In genomic region chr9:90826326-90827020, GRCh38 we compare ENCODE assay signal across 19 cellular contexts. TPM values are rescaled to one million over a fixed set of nuclear protein-coding genes. Genes with fewer than 3 reads are reported as not detected.
"Had no signal": no experiment of that assay in that cellular context is flagged by ENCODE, and none has a peak within 500 bp of the region (broad histone marks: within the 10 kb centered on the region; RNA-seq: fewer than 3 reads in every experiment).

No MANE protein-coding gene starts in this region.

- H3K9me3 Mint-ChIP-seq: activated CD4-positive, alpha-beta memory T cell treated with anti-CD3 and anti-CD28 coated beads for 36 hours; activated naive CD4-positive, alpha-beta T cell treated with anti-CD3 and anti-CD28 coated beads, Interleukin-2, amount 50 U/mL, for 72 hours; stimulated activated effector memory CD8-positive, alpha-beta T cell treated with anti-CD3 and anti-CD28 coated beads, Interleukin-12 subunit alpha, Interleukin-12 subunit beta, amount 100 ng/mL, for 72 hours had no signal

- H3K79me2 ChIP-seq: hepatocyte had no signal

- H3K36me3 ChIP-seq: ovary, tibial artery, uterus had no signal

- H3K27me3 ChIP-seq: body of pancreas, esophagus squamous epithelium, hepatocyte, ovary, uterus had no signal

- ATAC-seq: activated naive CD4-positive, alpha-beta T cell treated with anti-CD3 and anti-CD28 coated beads, Interleukin-2, amount 50 U/mL, for 72 hours; body of pancreas had no signal

- H3K4me2 ChIP-seq: hepatocyte had no signal

- DNase-seq: activated CD4-positive, alpha-beta memory T cell treated with anti-CD3 and anti-CD28 coated beads for 36 hours; activated CD4-positive, alpha-beta T cell treated with anti-CD3 and anti-CD28 coated beads for 1 hour; activated effector memory CD4-positive, alpha-beta T cell treated with anti-CD3 and anti-CD28 coated beads, Interleukin-2, amount 50 U/mL, for 16 hours; activated T-cell treated with anti-CD3 and anti-CD28 coated beads, Interleukin-2, amount 50 U/mL, for 48 hours; amygdala; central memory CD4-positive, alpha-beta T cell; effector CD4-positive, alpha-beta T cell; esophagus squamous epithelium; kidney; ovary; uterus had no signal

- H3K4me3 Mint-ChIP-seq: activated CD4-positive, alpha-beta memory T cell treated with anti-CD3 and anti-CD28 coated beads for 36 hours; neural crest cell; stimulated activated effector memory CD8-positive, alpha-beta T cell treated with anti-CD3 and anti-CD28 coated beads, Interleukin-12 subunit alpha, Interleukin-12 subunit beta, amount 100 ng/mL, for 72 hours had no signal

- H3K4me3 ChIP-seq: body of pancreas, coronary artery, hepatocyte, ovary, tibial artery, uterus had no signal

- H3K27ac ChIP-seq: body of pancreas, coronary artery, hepatocyte, ovary, tibial artery, uterus had no signal

- H3K4me1 Mint-ChIP-seq: stimulated activated effector memory CD8-positive, alpha-beta T cell treated with anti-CD3 and anti-CD28 coated beads, Interleukin-12 subunit alpha, Interleukin-12 subunit beta, amount 100 ng/mL, for 72 hours had no signal

- H3K4me1 ChIP-seq: tibial artery, uterus had no signal

- H3K27ac Mint-ChIP-seq: activated CD4-positive, alpha-beta memory T cell treated with anti-CD3 and anti-CD28 coated beads for 36 hours; activated naive CD4-positive, alpha-beta T cell treated with anti-CD3 and anti-CD28 coated beads, Interleukin-2, amount 50 U/mL, for 72 hours; stimulated activated effector memory CD8-positive, alpha-beta T cell treated with anti-CD3 and anti-CD28 coated beads, Interleukin-12 subunit alpha, Interleukin-12 subunit beta, amount 100 ng/mL, for 72 hours had no signal

- H2AFZ ChIP-seq: hepatocyte had no signal

- H3K9me3 ChIP-seq: body of pancreas, ovary, tibial artery, uterus had no signal

RNA-seq across cellular contexts. Expression of gene SYK, which starts 24.9 kb away (rescaled TPM):
- total RNA-seq: activated CD4-positive, alpha-beta memory T cell treated with anti-CD3 and anti-CD28 coated beads for 36 hours; fibroblast of villous mesenchyme had no signal
